Comparison of ENCODE assay signal across 15 cellular contexts in the genomic region with DNA sequence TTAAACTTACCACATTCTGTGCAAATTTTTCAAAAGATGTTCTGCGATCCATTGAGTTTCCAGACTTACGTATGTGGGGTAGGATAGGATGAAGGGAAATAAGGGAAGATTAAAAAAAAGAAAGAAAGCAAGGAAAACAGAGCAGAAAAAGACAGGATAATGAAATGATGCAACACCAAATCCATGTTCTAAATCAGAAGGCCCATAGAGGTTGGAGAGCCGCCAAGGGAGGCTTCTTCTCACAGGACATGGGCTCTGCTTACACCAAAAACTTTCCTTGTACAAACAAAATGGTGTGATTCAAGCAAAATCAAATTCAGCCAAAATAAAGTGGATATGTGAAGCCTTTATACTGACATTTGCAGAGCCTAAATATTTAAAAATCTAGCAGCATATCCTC.
"Had no signal": no experiment of that assay in that cellular context is flagged by ENCODE, and none has a peak within 500 bp of the region (broad histone marks: within the 10 kb centered on the region; RNA-seq: fewer than 3 reads in every experiment).

No MANE protein-coding gene starts in this region.

- ATAC-seq: activated T-cell treated with anti-CD3 and anti-CD28 coated beads, Interleukin-2, amount 50 U/mL, for 4 hours; left colon; naive thymus-derived CD8-positive, alpha-beta T cell; right cardiac atrium had no signal

- H3K36me3 ChIP-seq: neutrophil, spleen, suprapubic skin, upper lobe of left lung had no signal

- H3K27ac ChIP-seq: neutrophil, spleen, suprapubic skin, upper lobe of left lung had no signal

- H3K9me3 ChIP-seq: neutrophil, spleen, suprapubic skin, upper lobe of left lung had no signal

- DNase-seq: activated CD4-positive, alpha-beta memory T cell treated with anti-CD3 and anti-CD28 coated beads for 36 hours; activated CD4-positive, CD25-positive, alpha-beta regulatory T cell treated with anti-CD3 and anti-CD28 coated beads, Interleukin-2, amount 50 U/mL, for 72 hours; activated gamma-delta T cell; activated T-cell treated with anti-CD3 and anti-CD28 coated beads, Interleukin-2, amount 50 U/mL, for 4 hours; anterior cingulate cortex; left colon; naive thymus-derived CD8-positive, alpha-beta T cell; posterior cingulate gyrus; right cardiac atrium; spleen; stimulated activated naive CD4-positive, alpha-beta T cell treated with Interleukin-2 at 50 U/mL for 16 hours; upper lobe of left lung had no signal

- H3K4me3 ChIP-seq: lung, spleen, suprapubic skin, upper lobe of left lung had no signal

- H3K27me3 ChIP-seq: neutrophil, spleen, suprapubic skin, upper lobe of left lung had no signal

- H3K4me1 ChIP-seq: spleen, suprapubic skin, upper lobe of left lung had no signal
